ENCODE assay signal across 12 cellular contexts in genomic region chr14:61153436-61153835, GRCh38.
A peak's percentile ranks its signal among the peaks of the same experiment; 100 is the strongest.
DNase-seq lines count a peak whose midpoint lies in the region; ATAC-seq and TF ChIP-seq lines count a peak whose summit lies in the region.
"Had no signal": no experiment of that assay in that cellular context is flagged by ENCODE, and none has a peak within 500 bp of the region (broad histone marks: within the 10 kb centered on the region; RNA-seq: fewer than 3 reads in every experiment).

No MANE protein-coding gene starts in this region.

- TF ChIP-seq CTCF in HFFc6 (IDR thresholded peaks at IDR 0.05) (no peak), osteocyte (IDR thresholded peaks at IDR 0.05) (peak; percentile 34)

- no peaks in the 10 kb centered on the region for H3K9me3 Mint-ChIP-seq in HFFc6
- no peaks in the 10 kb centered on the region for H3K9me3 Mint-ChIP-seq in osteocyte (ENCODE audit: unreplicated experiment)
- H3K9me3 Mint-ChIP-seq: stimulated activated naive CD8-positive, alpha-beta T cell treated with anti-CD3 and anti-CD28 coated beads, Interleukin-15, amount 100 ng/mL, for 72 hours had no signal

- H3K27ac Mint-ChIP-seq in HFFc6 (peak overlapping the region; percentile 27; the same call in 1 of the 2 replicates), osteocyte (ENCODE audit: unreplicated experiment) (peak overlapping the region; percentile 98)

- DNase-seq in HFFc6 (no peak), RPMI7951 (ENCODE audit: low read depth) (peak; percentile 57), fibroblast of peridontal ligament (ENCODE audit: extremely low read depth) (peak; percentile 28), osteocyte (ENCODE audit: extremely low spot score, unreplicated experiment) (peak; percentile 93), inferior parietal cortex (ENCODE audit: extremely low spot score) (no peak), NCI-H1092 (lab: John Stamatoyannopoulos, UW) (no peak), NCI-H2029 treated with DMSO at 0.1 percent for 48 hours (lab: John Stamatoyannopoulos, UW) (no peak), left ventricle myocardium superior (no peak)
- DNase-seq: left ventricle myocardium inferior; SIG-M5; stimulated activated CD4-positive, alpha-beta T cell treated with anti-CD3 and anti-CD28 coated beads, Interleukin-4, amount 100 ng/mL, for 24 hours; stimulated activated naive CD8-positive, alpha-beta T cell treated with anti-CD3 and anti-CD28 coated beads, Interleukin-15, amount 100 ng/mL, for 72 hours had no signal

- H3K27me3 Mint-ChIP-seq in HFFc6 (ENCODE audit: insufficient read depth) (peaks cover 2% of the 10 kb centered on the region; the same call in 1 of the 2 replicates), osteocyte (ENCODE audit: unreplicated experiment) (no peaks in the 10 kb centered on the region)

- intact Hi-C loops in left ventricle myocardium superior (cut with micrococcal nuclease): no loop called here

- H3K4me3 Mint-ChIP-seq in HFFc6: no peak overlapping the region
- peak overlapping the region; percentile 4 for H3K4me3 Mint-ChIP-seq in osteocyte (ENCODE audit: unreplicated experiment)
- H3K4me3 Mint-ChIP-seq: stimulated activated naive CD8-positive, alpha-beta T cell treated with anti-CD3 and anti-CD28 coated beads, Interleukin-15, amount 100 ng/mL, for 72 hours had no signal

- no peak for ATAC-seq in left ventricle myocardium superior
- ATAC-seq: stimulated activated naive CD8-positive, alpha-beta T cell treated with anti-CD3 and anti-CD28 coated beads, Interleukin-15, amount 100 ng/mL, for 72 hours had no signal

- peaks cover 53% of the 10 kb centered on the region for H3K4me1 Mint-ChIP-seq in HFFc6 (ENCODE audit: low read depth)
- peaks cover 84% of the 10 kb centered on the region for H3K4me1 Mint-ChIP-seq in osteocyte (ENCODE audit: unreplicated experiment)
- H3K4me1 Mint-ChIP-seq: stimulated activated naive CD8-positive, alpha-beta T cell treated with anti-CD3 and anti-CD28 coated beads, Interleukin-15, amount 100 ng/mL, for 72 hours had no signal

- H3K36me3 Mint-ChIP-seq in HFFc6 (ENCODE audit: low read depth): 0 out of 2 replicates have a peak, but pooled peaks cover 5% of the 10 kb centered on the region
- H3K36me3 Mint-ChIP-seq in osteocyte (ENCODE audit: unreplicated experiment): no peaks in the 10 kb centered on the region

Comparison
In these comparisons a context has a peak if more than half of its experiments do, and no peak if none do; other contexts are left out.
1. DNase-seq: peak in RPMI7951 (single experiment), fibroblast of peridontal ligament (single experiment) and osteocyte (single experiment); none in HFFc6 (single experiment), inferior parietal cortex (single experiment), NCI-H1092 (single experiment), NCI-H2029 treated with DMSO at 0.1 percent for 48 hours (single experiment) and left ventricle myocardium superior (single experiment).